Comparison of ENCODE assay signal across 2 cellular contexts in the genomic region with DNA sequence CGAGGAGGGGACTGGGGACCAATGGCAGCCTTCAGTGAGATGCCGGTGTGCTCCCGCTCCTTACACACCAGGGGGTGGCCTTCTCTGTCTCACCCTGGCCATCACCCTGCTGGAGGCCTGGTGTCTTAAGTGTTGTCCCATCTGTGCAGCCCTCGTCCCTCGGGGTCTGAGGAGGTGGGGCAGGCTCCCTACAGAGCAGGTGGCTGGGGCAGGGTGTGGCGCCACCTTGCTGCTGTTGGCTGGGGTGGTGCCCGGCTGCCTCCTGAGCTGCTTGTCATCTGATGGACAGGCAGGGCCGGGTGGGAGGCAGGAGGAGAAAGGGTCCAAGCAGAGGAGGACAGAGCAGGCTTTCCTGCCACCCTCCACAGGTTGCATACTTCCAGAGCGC.
A peak's percentile ranks its signal among the peaks of the same experiment; 100 is the strongest.
TF ChIP-seq lines count a peak whose summit lies in the region.

No MANE protein-coding gene starts in this region.

TF ChIP-seq in K562, 482 proteins besides CTCF, POLR2A, EP300 and RAD21 (continues in another document):
- TF ChIP-seq, protein P1, sequence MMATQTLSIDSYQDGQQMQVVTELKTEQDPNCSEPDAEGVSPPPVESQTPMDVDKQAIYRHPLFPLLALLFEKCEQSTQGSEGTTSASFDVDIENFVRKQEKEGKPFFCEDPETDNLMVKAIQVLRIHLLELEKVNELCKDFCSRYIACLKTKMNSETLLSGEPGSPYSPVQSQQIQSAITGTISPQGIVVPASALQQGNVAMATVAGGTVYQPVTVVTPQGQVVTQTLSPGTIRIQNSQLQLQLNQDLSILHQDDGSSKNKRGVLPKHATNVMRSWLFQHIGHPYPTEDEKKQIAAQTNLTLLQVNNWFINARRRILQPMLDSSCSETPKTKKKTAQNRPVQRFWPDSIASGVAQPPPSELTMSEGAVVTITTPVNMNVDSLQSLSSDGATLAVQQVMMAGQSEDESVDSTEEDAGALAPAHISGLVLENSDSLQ (IDR thresholded peaks at IDR 0.05) = peak; percentile 83
- TF ChIP-seq MYNN (IDR thresholded peaks at IDR 0.05) = 0 out of 2 replicates have a peak, but pooled peaks have one; percentile 15
- no peak for TF ChIP-seq MYNN (CRISPR knock-in tag; IDR thresholded peaks at IDR 0.05)
- TF ChIP-seq ZNF282 (CRISPR knock-in tag; IDR thresholded peaks at IDR 0.05) = 0 out of 2 replicates have a peak, but pooled peaks have one; percentile 73
- TF ChIP-seq, protein P2, sequence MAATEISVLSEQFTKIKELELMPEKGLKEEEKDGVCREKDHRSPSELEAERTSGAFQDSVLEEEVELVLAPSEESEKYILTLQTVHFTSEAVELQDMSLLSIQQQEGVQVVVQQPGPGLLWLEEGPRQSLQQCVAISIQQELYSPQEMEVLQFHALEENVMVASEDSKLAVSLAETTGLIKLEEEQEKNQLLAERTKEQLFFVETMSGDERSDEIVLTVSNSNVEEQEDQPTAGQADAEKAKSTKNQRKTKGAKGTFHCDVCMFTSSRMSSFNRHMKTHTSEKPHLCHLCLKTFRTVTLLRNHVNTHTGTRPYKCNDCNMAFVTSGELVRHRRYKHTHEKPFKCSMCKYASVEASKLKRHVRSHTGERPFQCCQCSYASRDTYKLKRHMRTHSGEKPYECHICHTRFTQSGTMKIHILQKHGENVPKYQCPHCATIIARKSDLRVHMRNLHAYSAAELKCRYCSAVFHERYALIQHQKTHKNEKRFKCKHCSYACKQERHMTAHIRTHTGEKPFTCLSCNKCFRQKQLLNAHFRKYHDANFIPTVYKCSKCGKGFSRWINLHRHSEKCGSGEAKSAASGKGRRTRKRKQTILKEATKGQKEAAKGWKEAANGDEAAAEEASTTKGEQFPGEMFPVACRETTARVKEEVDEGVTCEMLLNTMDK (IDR thresholded peaks at IDR 0.05; ENCODE audit: borderline replicate concordance, insufficient read depth, low read depth, low read length, poor library complexity, severe bottlenecking) = peak; percentile 43
- peak; percentile 52; the same call in 1 of the 2 replicates for TF ChIP-seq FOXJ2 (tag; IDR thresholded peaks at IDR 0.05)
- TF ChIP-seq MAX (CRISPR knock-in tag; IDR thresholded peaks at IDR 0.05) = peak; percentile 74
- TF ChIP-seq CLOCK (CRISPR knock-in tag; IDR thresholded peaks at IDR 0.05; ENCODE audit: borderline replicate concordance) = no peak
- TF ChIP-seq BRCA1 (IDR thresholded peaks at IDR 0.05) = no peak
- TF ChIP-seq BRCA1 (CRISPR knock-in tag; IDR thresholded peaks at IDR 0.05) = no peak
- 0 out of 2 replicates have a peak, but pooled peaks have one; percentile 26 for TF ChIP-seq FOXK1 (CRISPR knock-in tag; IDR thresholded peaks at IDR 0.05; ENCODE audit: borderline replicate concordance)
- TF ChIP-seq ZBTB11 (CRISPR knock-in tag; IDR thresholded peaks at IDR 0.05) = peak in 1 of 3 experiments; percentile 31; a peak in 1 of 6 replicates
- TF ChIP-seq, protein P3, sequence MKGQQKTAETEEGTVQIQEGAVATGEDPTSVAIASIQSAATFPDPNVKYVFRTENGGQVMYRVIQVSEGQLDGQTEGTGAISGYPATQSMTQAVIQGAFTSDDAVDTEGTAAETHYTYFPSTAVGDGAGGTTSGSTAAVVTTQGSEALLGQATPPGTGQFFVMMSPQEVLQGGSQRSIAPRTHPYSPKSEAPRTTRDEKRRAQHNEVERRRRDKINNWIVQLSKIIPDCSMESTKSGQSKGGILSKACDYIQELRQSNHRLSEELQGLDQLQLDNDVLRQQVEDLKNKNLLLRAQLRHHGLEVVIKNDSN (CRISPR knock-in tag; IDR thresholded peaks at IDR 0.05) = peak; percentile 23; the same call in 1 of the 2 replicates

TF ChIP-seq in HepG2, 621 proteins besides CTCF, POLR2A, EP300 and RAD21:
- TF ChIP-seq, protein P4, sequence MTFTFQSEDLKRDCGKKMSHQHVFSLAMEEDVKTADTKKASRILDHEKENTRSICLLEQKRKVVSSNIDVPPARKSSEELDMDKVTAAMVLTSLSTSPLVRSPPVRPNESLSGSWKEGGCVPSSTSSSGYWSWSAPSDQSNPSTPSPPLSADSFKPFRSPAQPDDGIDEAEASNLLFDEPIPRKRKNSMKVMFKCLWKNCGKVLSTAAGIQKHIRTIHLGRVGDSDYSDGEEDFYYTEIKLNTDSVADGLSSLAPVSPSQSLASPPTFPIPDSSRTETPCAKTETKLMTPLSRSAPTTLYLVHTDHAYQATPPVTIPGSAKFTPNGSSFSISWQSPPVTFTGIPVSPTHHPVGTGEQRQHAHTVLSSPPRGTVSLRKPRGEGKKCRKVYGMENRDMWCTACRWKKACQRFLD (CRISPR knock-in tag; IDR thresholded peaks at IDR 0.05; ENCODE audit: borderline replicate concordance) = no peak
- TF ChIP-seq, protein P5, sequence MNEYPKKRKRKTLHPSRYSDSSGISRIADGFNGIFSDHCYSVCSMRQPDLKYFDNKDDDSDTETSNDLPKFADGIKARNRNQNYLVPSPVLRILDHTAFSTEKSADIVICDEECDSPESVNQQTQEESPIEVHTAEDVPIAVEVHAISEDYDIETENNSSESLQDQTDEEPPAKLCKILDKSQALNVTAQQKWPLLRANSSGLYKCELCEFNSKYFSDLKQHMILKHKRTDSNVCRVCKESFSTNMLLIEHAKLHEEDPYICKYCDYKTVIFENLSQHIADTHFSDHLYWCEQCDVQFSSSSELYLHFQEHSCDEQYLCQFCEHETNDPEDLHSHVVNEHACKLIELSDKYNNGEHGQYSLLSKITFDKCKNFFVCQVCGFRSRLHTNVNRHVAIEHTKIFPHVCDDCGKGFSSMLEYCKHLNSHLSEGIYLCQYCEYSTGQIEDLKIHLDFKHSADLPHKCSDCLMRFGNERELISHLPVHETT (CRISPR knock-in tag; conservative IDR thresholded peaks at IDR 0.05) = no peak
- TF ChIP-seq STAG1 (CRISPR knock-in tag; IDR thresholded peaks at IDR 0.05) (peak; percentile 30; the same call in 1 of the 2 replicates), MYC (CRISPR knock-in tag; IDR thresholded peaks at IDR 0.05; ENCODE audit: borderline replicate concordance) (0 out of 2 replicates have a peak, but pooled peaks have one; percentile 17), DMAP1 (CRISPR knock-in tag; IDR thresholded peaks at IDR 0.05) (no peak), TMF1 (CRISPR knock-in tag; IDR thresholded peaks at IDR 0.05; ENCODE audit: low read depth) (no peak), TBX2 (CRISPR knock-in tag; IDR thresholded peaks at IDR 0.05; ENCODE audit: borderline replicate concordance) (no peak), FOXJ3 (CRISPR knock-in tag; IDR thresholded peaks at IDR 0.05; ENCODE audit: borderline replicate concordance) (no peak)
- TF ChIP-seq, protein P6, sequence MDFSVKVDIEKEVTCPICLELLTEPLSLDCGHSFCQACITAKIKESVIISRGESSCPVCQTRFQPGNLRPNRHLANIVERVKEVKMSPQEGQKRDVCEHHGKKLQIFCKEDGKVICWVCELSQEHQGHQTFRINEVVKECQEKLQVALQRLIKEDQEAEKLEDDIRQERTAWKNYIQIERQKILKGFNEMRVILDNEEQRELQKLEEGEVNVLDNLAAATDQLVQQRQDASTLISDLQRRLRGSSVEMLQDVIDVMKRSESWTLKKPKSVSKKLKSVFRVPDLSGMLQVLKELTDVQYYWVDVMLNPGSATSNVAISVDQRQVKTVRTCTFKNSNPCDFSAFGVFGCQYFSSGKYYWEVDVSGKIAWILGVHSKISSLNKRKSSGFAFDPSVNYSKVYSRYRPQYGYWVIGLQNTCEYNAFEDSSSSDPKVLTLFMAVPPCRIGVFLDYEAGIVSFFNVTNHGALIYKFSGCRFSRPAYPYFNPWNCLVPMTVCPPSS (IDR thresholded peaks at IDR 0.05) = no peak
- TF ChIP-seq, protein P7, sequence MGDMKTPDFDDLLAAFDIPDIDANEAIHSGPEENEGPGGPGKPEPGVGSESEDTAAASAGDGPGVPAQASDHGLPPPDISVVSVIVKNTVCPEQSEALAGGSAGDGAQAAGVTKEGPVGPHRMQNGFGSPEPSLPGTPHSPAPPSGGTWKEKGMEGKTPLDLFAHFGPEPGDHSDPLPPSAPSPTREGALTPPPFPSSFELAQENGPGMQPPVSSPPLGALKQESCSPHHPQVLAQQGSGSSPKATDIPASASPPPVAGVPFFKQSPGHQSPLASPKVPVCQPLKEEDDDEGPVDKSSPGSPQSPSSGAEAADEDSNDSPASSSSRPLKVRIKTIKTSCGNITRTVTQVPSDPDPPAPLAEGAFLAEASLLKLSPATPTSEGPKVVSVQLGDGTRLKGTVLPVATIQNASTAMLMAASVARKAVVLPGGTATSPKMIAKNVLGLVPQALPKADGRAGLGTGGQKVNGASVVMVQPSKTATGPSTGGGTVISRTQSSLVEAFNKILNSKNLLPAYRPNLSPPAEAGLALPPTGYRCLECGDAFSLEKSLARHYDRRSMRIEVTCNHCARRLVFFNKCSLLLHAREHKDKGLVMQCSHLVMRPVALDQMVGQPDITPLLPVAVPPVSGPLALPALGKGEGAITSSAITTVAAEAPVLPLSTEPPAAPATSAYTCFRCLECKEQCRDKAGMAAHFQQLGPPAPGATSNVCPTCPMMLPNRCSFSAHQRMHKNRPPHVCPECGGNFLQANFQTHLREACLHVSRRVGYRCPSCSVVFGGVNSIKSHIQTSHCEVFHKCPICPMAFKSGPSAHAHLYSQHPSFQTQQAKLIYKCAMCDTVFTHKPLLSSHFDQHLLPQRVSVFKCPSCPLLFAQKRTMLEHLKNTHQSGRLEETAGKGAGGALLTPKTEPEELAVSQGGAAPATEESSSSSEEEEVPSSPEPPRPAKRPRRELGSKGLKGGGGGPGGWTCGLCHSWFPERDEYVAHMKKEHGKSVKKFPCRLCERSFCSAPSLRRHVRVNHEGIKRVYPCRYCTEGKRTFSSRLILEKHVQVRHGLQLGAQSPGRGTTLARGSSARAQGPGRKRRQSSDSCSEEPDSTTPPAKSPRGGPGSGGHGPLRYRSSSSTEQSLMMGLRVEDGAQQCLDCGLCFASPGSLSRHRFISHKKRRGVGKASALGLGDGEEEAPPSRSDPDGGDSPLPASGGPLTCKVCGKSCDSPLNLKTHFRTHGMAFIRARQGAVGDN (CRISPR knock-in tag; IDR thresholded peaks at IDR 0.05) = peak; percentile 16; the same call in 1 of the 2 replicates
